Comparison of ENCODE assay signal across 8 cellular contexts in the genomic region with DNA sequence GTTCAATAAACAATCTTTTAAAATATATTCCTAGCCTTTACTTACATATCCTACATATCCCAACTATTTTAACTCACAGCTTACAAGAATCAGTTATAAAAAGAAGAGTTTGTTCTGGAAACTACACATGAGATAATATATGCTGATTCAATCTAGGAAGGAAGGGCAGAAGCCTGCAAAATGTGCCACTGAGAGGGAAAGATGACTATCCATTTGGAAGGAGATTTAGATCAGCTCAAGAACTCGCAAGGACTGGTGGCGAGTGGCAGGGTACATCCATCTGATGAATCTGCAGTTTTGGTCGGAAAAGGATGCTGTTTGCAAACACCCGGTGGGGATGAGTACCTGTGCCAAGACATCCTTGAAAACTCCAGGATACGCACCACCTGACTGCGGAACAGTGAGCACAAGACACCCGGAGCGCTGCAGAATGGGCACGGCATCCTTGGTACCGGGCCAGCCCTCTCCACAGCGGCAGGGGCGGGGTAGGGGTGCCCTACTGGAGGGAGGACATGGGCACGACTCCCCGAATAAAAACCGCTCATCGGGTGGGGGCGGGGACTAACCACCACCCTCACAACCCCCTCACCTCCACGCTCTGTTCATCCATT. TPM values are rescaled to one million over a fixed set of nuclear protein-coding genes. Genes with fewer than 3 reads are reported as not detected.
DNase-seq lines count a peak whose midpoint lies in the region; ATAC-seq, FAIRE-seq and TF ChIP-seq lines count a peak whose summit lies in the region.

No MANE protein-coding gene starts in this region.

- H4K20me1 ChIP-seq in astrocyte (ENCODE audit: insufficient read depth, low read length) = peaks cover 19% of the 10 kb centered on the region

- peak overlapping the region; percentile 27 for H3K27ac Mint-ChIP-seq in astrocyte (ENCODE audit: unreplicated experiment)

- TF ChIP-seq EP300 in sigmoid colon (IDR thresholded peaks at IDR 0.05) = no peak

- no peak for ATAC-seq in HG03469 (IDR thresholded peaks at IDR 0.05; ENCODE audit: unreplicated experiment)

- H2AFZ ChIP-seq in astrocyte (ENCODE audit: low read depth, low read length) = peak overlapping the region; percentile 73

- H3K27me3 ChIP-seq in astrocyte (ENCODE audit: insufficient read depth, low read length) (no peaks in the 10 kb centered on the region), sigmoid colon (no peaks in the 10 kb centered on the region)

- no peaks in the 10 kb centered on the region for H3K4me1 Mint-ChIP-seq in astrocyte (ENCODE audit: low read depth, unreplicated experiment)

- DNase-seq in DMS53 (lab: John Stamatoyannopoulos, UW) (peak; percentile 66), GOT3 (lab: John Stamatoyannopoulos, UW) (peak; percentile 11), LNCaP clone FGC (ENCODE audit: low read depth) (peak; percentile 35), T-helper 22 cell (ENCODE audit: low read depth) (peak; percentile 73), astrocyte (ENCODE audit: low read depth) (peak; percentile 19), hippocampal formation (lab: John Stamatoyannopoulos, UW) (peak; percentile 34 to 45), sigmoid colon (peak; percentile 84)

- H3K36me3 ChIP-seq in astrocyte (ENCODE audit: insufficient read depth, low read length) (peaks cover 3% of the 10 kb centered on the region), sigmoid colon (peaks cover 0 to 18% (median 0%) of the 10 kb centered on the region in 4 donors)

- intact Hi-C loops in sigmoid colon (cut with DNase I) = loop anchor here (1.0 to 5.0 kb wide), 2 partner anchors 48 to 589 kb away; no protein-coding TSS in a partner anchor

- 0 to 1% methylated on average over 18 of the region's 18 CpGs for WGBS in sigmoid colon, 2 donors

- no peaks in the 10 kb centered on the region for H3K9me3 Mint-ChIP-seq in astrocyte (ENCODE audit: unreplicated experiment)

- H3K27ac ChIP-seq in astrocyte (ENCODE audit: low read depth, low read length) (peak overlapping the region; percentile 82), sigmoid colon (peak overlapping the region; percentile 94 to 98 (median 97))

- no peaks in the 10 kb centered on the region for H3K27me3 Mint-ChIP-seq in astrocyte (ENCODE audit: low read depth, unreplicated experiment)

- H3K36me3 Mint-ChIP-seq in astrocyte (ENCODE audit: low read depth, unreplicated experiment) = peaks cover 5% of the 10 kb centered on the region

- H3K79me2 ChIP-seq in astrocyte (ENCODE audit: insufficient read depth, low read length) = peaks cover 48% of the 10 kb centered on the region

- H3K4me2 ChIP-seq in astrocyte (ENCODE audit: low read length) = peak overlapping the region; percentile 93

- H3K9me3 ChIP-seq in astrocyte (ENCODE audit: insufficient read depth, low read depth, low read length) (no peaks in the 10 kb centered on the region), sigmoid colon (no peaks in the 10 kb centered on the region)

- no peak for TF ChIP-seq POLR2A in sigmoid colon (IDR thresholded peaks at IDR 0.05)

- peaks cover 6% of the 10 kb centered on the region for H3K4me1 ChIP-seq in astrocyte (ENCODE audit: insufficient read depth, low read length)
- H3K4me1 ChIP-seq in sigmoid colon = peaks cover 0 to 31% (median 23%) of the 10 kb centered on the region in 4 donors

- TF ChIP-seq CTCF in LNCaP clone FGC (IDR thresholded peaks at IDR 0.05; ENCODE audit: control insufficient read depth, extremely low read depth, insufficient read depth) (no peak), astrocyte (IDR thresholded peaks at IDR 0.05; ENCODE audit: insufficient read depth, low read depth, low read length) (no peak), sigmoid colon (IDR thresholded peaks at IDR 0.05) (no peak)

- no peak for FAIRE-seq in astrocyte (lab: Jason Lieb, UNC)

- H3K9ac ChIP-seq in astrocyte (ENCODE audit: low read length) = peak overlapping the region; percentile 94

- H3K4me3 ChIP-seq in LNCaP clone FGC (ENCODE audit: low read depth, low read length) = peak overlapping the region; percentile 68
- peak overlapping the region; percentile 91 for H3K4me3 ChIP-seq in astrocyte (ENCODE audit: insufficient read depth, low read depth, low read length)
- H3K4me3 ChIP-seq in sigmoid colon = peak overlapping the region; percentile 74 to 100 (median 95)

- H3K4me3 Mint-ChIP-seq in astrocyte (ENCODE audit: unreplicated experiment) = peak overlapping the region; percentile 98

RNA-seq across cellular contexts. Expression of a gene that starts 0.7 kb away (rescaled TPM):
- total RNA-seq in astrocyte (23.2 and 25.4 TPM in 2 replicates), sigmoid colon (10 to 100 TPM; 20.2 to 37.8 (median 25.7) TPM)
- polyA plus RNA-seq in sigmoid colon = 10 to 100 TPM in 1 of 3 donors, 1 to 10 TPM in 2; 6.5 to 10.2 (median 7.2) TPM

RNA-seq across cellular contexts. Expression of a gene that starts 49.0 kb away (rescaled TPM):
- total RNA-seq in astrocyte (34.0 and 42.6 TPM in 2 replicates), sigmoid colon (10 to 100 TPM; 30.3 to 49.6 (median 42.1) TPM)
- 10 to 100 TPM; 19.2 to 41.4 (median 39.0) TPM for polyA plus RNA-seq in sigmoid colon

RNA-seq across cellular contexts. Expression of a gene that starts 49.6 kb away (rescaled TPM):
- total RNA-seq in astrocyte = 10.3 and 14.9 TPM in 2 replicates
- total RNA-seq in sigmoid colon = 1 to 10 TPM in 1 of 4 donors, under 1 TPM in 2, not detected in 1; 0.36 to 1.2 (median 0.49) TPM
- polyA plus RNA-seq in sigmoid colon = 10 to 100 TPM in 1 of 3 donors, 1 to 10 TPM in 2; 1.2 to 11.0 (median 2.8) TPM

Comparison
In these comparisons a context has a peak if more than half of its experiments do, and no peak if none do; other contexts are left out.
1. DNase-seq: peak in every context shown above with its lines; median percentile 84 in sigmoid colon; 73 in T-helper 22 cell; 66 in DMS53; 40 in hippocampal formation; 35 in LNCaP clone FGC; 19 in astrocyte; 11 in GOT3.